In genomic region chr2:100876231-100876860, GRCh38 we compare ENCODE assay signal across 14 cellular contexts. TPM values are rescaled to one million over a fixed set of nuclear protein-coding genes. Genes with fewer than 3 reads are reported as not detected.
A peak's percentile ranks its signal among the peaks of the same experiment; 100 is the strongest.
DNase-seq lines count a peak whose midpoint lies in the region; ATAC-seq and TF ChIP-seq lines count a peak whose summit lies in the region.
"Had no signal": no experiment of that assay in that cellular context is flagged by ENCODE, and none has a peak within 500 bp of the region (broad histone marks: within the 10 kb centered on the region; RNA-seq: fewer than 3 reads in every experiment).

No MANE protein-coding gene starts in this region.

- no peaks in the 10 kb centered on the region for H3K36me3 Mint-ChIP-seq in nephron (ENCODE audit: low read depth)
- H3K36me3 Mint-ChIP-seq: CD4-positive, CD25-positive, alpha-beta regulatory T cell had no signal

- ATAC-seq in GM21515 (IDR thresholded peaks at IDR 0.05; ENCODE audit: unreplicated experiment) (no peak), HG02623 (IDR thresholded peaks at IDR 0.05; ENCODE audit: unreplicated experiment) (no peak)
- ATAC-seq: Panc1 had no signal

- TF ChIP-seq CTCF in brain microvascular endothelial cell (IDR thresholded peaks at IDR 0.05; ENCODE audit: low read depth, low read length, missing control alignments), result no peak
- TF ChIP-seq CTCF in nephron (IDR thresholded peaks at IDR 0.05; ENCODE audit: unreplicated experiment in 3 of 3), result no peak

- peak overlapping the region; percentile 56 to 83 (median 68) for H3K27ac Mint-ChIP-seq in nephron
- H3K27ac Mint-ChIP-seq: CD4-positive, CD25-positive, alpha-beta regulatory T cell had no signal

- DNase-seq in DMS53 treated with DMSO at 0.1 percent for 48 hours (lab: John Stamatoyannopoulos, UW; ENCODE audit: unreplicated experiment), result peak; percentile 32
- peak; percentile 35 for DNase-seq in brain microvascular endothelial cell
- no peak for DNase-seq in HEK293T (ENCODE audit: extremely low spot score)
- no peak for DNase-seq in dermis blood vessel endothelial cell
- DNase-seq: amniotic stem cell; CD4-positive, CD25-positive, alpha-beta regulatory T cell; effector CD8-positive, alpha-beta T cell; islet precursor cell; T-helper 9 cell had no signal

- H3K36me3 ChIP-seq in KOPT-K1 (ENCODE audit: insufficient read depth, low read length) (no peaks in the 10 kb centered on the region), brain microvascular endothelial cell (replicated peaks) (peaks cover 2% of the 10 kb centered on the region)

- H3K9me3 Mint-ChIP-seq in nephron, result peaks cover 4% of the 10 kb centered on the region

- no peak overlapping the region for H3K4me3 Mint-ChIP-seq in nephron
- H3K4me3 Mint-ChIP-seq: CD4-positive, CD25-positive, alpha-beta regulatory T cell had no signal

- H3K27me3 Mint-ChIP-seq in nephron (ENCODE audit: low read depth), result peaks cover 4% of the 10 kb centered on the region

- POLR2A ChIA-PET in HEK293T (lab: Yijun Ruan, JAX), result no interaction called here

- CTCF ChIA-PET in HEK293T (lab: Yijun Ruan, JAX), result no interaction called here

- no peaks in the 10 kb centered on the region for H3K27me3 ChIP-seq in brain microvascular endothelial cell (replicated peaks)

- peaks cover 22% of the 10 kb centered on the region for H3K4me1 Mint-ChIP-seq in nephron
- H3K4me1 Mint-ChIP-seq: CD4-positive, CD25-positive, alpha-beta regulatory T cell had no signal

- in situ Hi-C loops in brain microvascular endothelial cell (cut with HindIII; ENCODE audit: low pct_ligation_motif_present, low sequenced_read_pairs), result no loop called here

- H3K9me3 ChIP-seq in KOPT-K1 (ENCODE audit: insufficient read depth, low read length, poor library complexity, severe bottlenecking), result no peaks in the 10 kb centered on the region

- H3K27ac ChIP-seq in KOPT-K1 (ENCODE audit: low read depth, low read length, poor library complexity, severe bottlenecking) (peak overlapping the region; percentile 94), brain microvascular endothelial cell (peak overlapping the region; percentile 62)

- no peak overlapping the region for H3K4me3 ChIP-seq in brain microvascular endothelial cell (ENCODE audit: low read depth, low read length)

TF ChIP-seq in HEK293T, 16 proteins besides CTCF, POLR2A, EP300 and RAD21:
- TF ChIP-seq FOXK2 (IDR thresholded peaks at IDR 0.05), result no peak
- TF ChIP-seq CTBP1 (IDR thresholded peaks at IDR 0.05; ENCODE audit: borderline replicate concordance), result no peak
- no peak for TF ChIP-seq ELF4 (IDR thresholded peaks at IDR 0.05)
- TF ChIP-seq L3MBTL2 (conservative IDR thresholded peaks at IDR 0.05), result no peak

RNA-seq across cellular contexts. Expression of gene NPAS2, which starts 56.4 kb away (rescaled TPM):
- 8.3 and 17.0 TPM in 2 replicates for total RNA-seq in dermis blood vessel endothelial cell

Comparison
In these comparisons a context has a peak if more than half of its experiments do, and no peak if none do; other contexts are left out.
1. DNase-seq: peak in DMS53 treated with DMSO at 0.1 percent for 48 hours (single experiment) and brain microvascular endothelial cell (single experiment); none in HEK293T (single experiment) and dermis blood vessel endothelial cell (single experiment).